In genomic region chr6:2857580-2858337, GRCh38 we compare ENCODE assay signal across 8 cellular contexts. TPM values are rescaled to one million over a fixed set of nuclear protein-coding genes. Genes with fewer than 3 reads are reported as not detected.
DNase-seq lines count a peak whose midpoint lies in the region; ATAC-seq and TF ChIP-seq lines count a peak whose summit lies in the region.

No MANE protein-coding gene starts in this region.

- H3K27ac Mint-ChIP-seq in HFFc6: peak overlapping the region; percentile 96
- H3K27ac Mint-ChIP-seq in activated T-helper 2 cell treated with anti-CD3 and anti-CD28 coated beads, Interferon-gamma antibody, Interleukin-2, Interleukin-4, amounts not matched to agents 10 μg/mL and 5 μg/mL and 100 μg/mL, durations not matched to agents 14 hours and 24 hours and 36 hours: peak overlapping the region; percentile 100

- peak overlapping the region; percentile 22; the same call in 1 of the 2 replicates for H3K4me3 ChIP-seq in GM08714 (ENCODE audit: low read length)

- no peaks in the 10 kb centered on the region; the same call in 1 of the 2 replicates for H3K27me3 Mint-ChIP-seq in HFFc6 (ENCODE audit: insufficient read depth)
- H3K27me3 Mint-ChIP-seq in activated T-helper 2 cell treated with anti-CD3 and anti-CD28 coated beads, Interferon-gamma antibody, Interleukin-2, Interleukin-4, amounts not matched to agents 10 μg/mL and 5 μg/mL and 100 μg/mL, durations not matched to agents 14 hours and 24 hours and 36 hours (ENCODE audit: low read depth): no peaks in the 10 kb centered on the region

- DNase-seq in HFFc6 (no peak), OCI-M1 (lab: John Stamatoyannopoulos, UW) (peak; percentile 95), left cardiac atrium (peak; percentile 74), posterior cingulate gyrus (no peak), DMS53 (lab: John Stamatoyannopoulos, UW) (no peak)
- peak; percentile 67 for DNase-seq in activated T-helper 2 cell treated with anti-CD3 and anti-CD28 coated beads, Interferon-gamma antibody, Interleukin-2, Interleukin-4, amounts not matched to agents 10 μg/mL and 5 μg/mL and 100 μg/mL, durations not matched to agents 14 hours and 24 hours and 36 hours (ENCODE audit: low spot score)
- DNase-seq in stimulated activated CD4-positive, alpha-beta T cell treated with anti-CD3 and anti-CD28 coated beads, Interleukin-1b, Interleukin-23, amount 100 ng/mL, for 4 hours (ENCODE audit: low read depth in 2 of 2): peak; percentile 52 to 53

- no peaks in the 10 kb centered on the region for H3K36me3 Mint-ChIP-seq in HFFc6 (ENCODE audit: low read depth)
- H3K36me3 Mint-ChIP-seq in activated T-helper 2 cell treated with anti-CD3 and anti-CD28 coated beads, Interferon-gamma antibody, Interleukin-2, Interleukin-4, amounts not matched to agents 10 μg/mL and 5 μg/mL and 100 μg/mL, durations not matched to agents 14 hours and 24 hours and 36 hours (ENCODE audit: low read depth): peaks cover 25% of the 10 kb centered on the region

- H3K9me3 Mint-ChIP-seq in HFFc6: no peaks in the 10 kb centered on the region
- H3K9me3 Mint-ChIP-seq in activated T-helper 2 cell treated with anti-CD3 and anti-CD28 coated beads, Interferon-gamma antibody, Interleukin-2, Interleukin-4, amounts not matched to agents 10 μg/mL and 5 μg/mL and 100 μg/mL, durations not matched to agents 14 hours and 24 hours and 36 hours: peaks cover 17% of the 10 kb centered on the region

- H3K4me1 Mint-ChIP-seq in HFFc6 (ENCODE audit: low read depth): peaks cover 50% of the 10 kb centered on the region
- H3K4me1 Mint-ChIP-seq in activated T-helper 2 cell treated with anti-CD3 and anti-CD28 coated beads, Interferon-gamma antibody, Interleukin-2, Interleukin-4, amounts not matched to agents 10 μg/mL and 5 μg/mL and 100 μg/mL, durations not matched to agents 14 hours and 24 hours and 36 hours (ENCODE audit: low read depth): peaks cover 90% of the 10 kb centered on the region

- peak overlapping the region; percentile 76 for H3K4me3 Mint-ChIP-seq in HFFc6
- H3K4me3 Mint-ChIP-seq in activated T-helper 2 cell treated with anti-CD3 and anti-CD28 coated beads, Interferon-gamma antibody, Interleukin-2, Interleukin-4, amounts not matched to agents 10 μg/mL and 5 μg/mL and 100 μg/mL, durations not matched to agents 14 hours and 24 hours and 36 hours (ENCODE audit: low read depth): peak overlapping the region; percentile 85

- peak; percentile 46 to 62 for ATAC-seq in left cardiac atrium

- TF ChIP-seq CTCF in HFFc6 (IDR thresholded peaks at IDR 0.05): no peak

- intact Hi-C loops in activated T-helper 2 cell treated with anti-CD3 and anti-CD28 coated beads, Interferon-gamma antibody, Interleukin-2, Interleukin-4, amounts not matched to agents 10 μg/mL and 5 μg/mL and 100 μg/mL, durations not matched to agents 14 hours and 24 hours and 36 hours (cut with micrococcal nuclease): loop anchor here (1.0 to 5.0 kb wide), 4 partner anchors 15 to 1280 kb away; partner anchors contain the start of gene ECI2
- intact Hi-C loops in left cardiac atrium (cut with DNase I) (loop anchor here in 1 of 2 donors (10.0 kb wide), 1 partner anchor 47 kb away; the partner anchor contains the start of gene SERPINB9), posterior cingulate gyrus (cut with DNase I) (loop anchor here (5.0 kb wide), 1 partner anchor 65 kb away; no protein-coding TSS in a partner anchor)

RNA-seq across cellular contexts. Expression of gene SERPINB1, which starts 16.1 kb away (rescaled TPM):
- total RNA-seq in HFFc6 (2021; fragmentation: NEBNext Ultra II Directional; extraction: Animal tissue kit (Norgen Biotek cat#: 25700)): 10 to 100 TPM; 21.1 to 39.2 (median 29.3) TPM
- total RNA-seq in activated T-helper 2 cell treated with anti-CD3 and anti-CD28 coated beads, Interferon-gamma antibody, Interleukin-2, Interleukin-4, amounts not matched to agents 10 μg/mL and 5 μg/mL and 100 μg/mL, durations not matched to agents 14 hours and 24 hours and 36 hours: 102 and 103 TPM in 2 replicates
- total RNA-seq in left cardiac atrium: 10 to 100 TPM; 27.5 to 39.2 TPM

RNA-seq across cellular contexts. Expression of gene SERPINB9, which starts 45.4 kb away (rescaled TPM):
- 1 to 10 TPM in 3 of 6 experiments, under 1 TPM in 3; 0.73 to 1.4 (median 1.1) TPM for total RNA-seq in HFFc6 (2021; fragmentation: NEBNext Ultra II Directional; extraction: Animal tissue kit (Norgen Biotek cat#: 25700))
- 120 and 123 TPM in 2 replicates for total RNA-seq in activated T-helper 2 cell treated with anti-CD3 and anti-CD28 coated beads, Interferon-gamma antibody, Interleukin-2, Interleukin-4, amounts not matched to agents 10 μg/mL and 5 μg/mL and 100 μg/mL, durations not matched to agents 14 hours and 24 hours and 36 hours
- 10 to 100 TPM in 1 of 2 donors, 1 to 10 TPM in 1; 3.8 to 14.4 TPM for total RNA-seq in left cardiac atrium

Comparison
In these comparisons a context has a peak if more than half of its experiments do, and no peak if none do; other contexts are left out.
1. DNase-seq: peak in OCI-M1 (single experiment), activated T-helper 2 cell treated with anti-CD3 and anti-CD28 coated beads, Interferon-gamma antibody, Interleukin-2, Interleukin-4, amounts not matched to agents 10 μg/mL and 5 μg/mL and 100 μg/mL, durations not matched to agents 14 hours and 24 hours and 36 hours (single experiment), left cardiac atrium (single experiment) and stimulated activated CD4-positive, alpha-beta T cell treated with anti-CD3 and anti-CD28 coated beads, Interleukin-1b, Interleukin-23, amount 100 ng/mL, for 4 hours (2 of 2); none in HFFc6 (single experiment), posterior cingulate gyrus (0 of 10) and DMS53 (single experiment).